ENCODE assay signal across 1 cellular context in the genomic region with DNA sequence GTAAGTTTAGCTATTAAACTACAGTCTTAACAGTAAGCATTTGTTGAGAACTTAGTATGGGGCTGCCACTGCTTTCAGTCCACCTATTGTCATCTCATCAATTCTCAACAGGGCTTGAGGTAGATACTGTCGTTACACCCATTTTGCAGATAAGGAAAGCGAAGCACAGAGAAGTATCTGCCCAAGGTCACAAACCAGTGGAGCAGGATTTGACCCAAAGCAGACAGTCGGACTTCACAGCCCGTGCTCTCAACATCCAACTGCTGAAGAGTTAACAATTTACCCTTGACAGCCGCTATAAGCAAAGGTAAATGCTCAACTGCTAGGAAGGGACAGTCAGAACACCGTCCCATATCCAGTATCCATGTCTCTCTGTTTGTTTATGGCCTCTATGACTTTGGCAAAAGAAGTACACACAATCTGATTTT.
A peak's percentile ranks its signal among the peaks of the same experiment; 100 is the strongest.
TF ChIP-seq lines count a peak whose summit lies in the region.

No MANE protein-coding gene starts in this region.

TF ChIP-seq in K562, 482 proteins besides CTCF, POLR2A, EP300 and RAD21 (continued from another document):
- TF ChIP-seq, protein P1, sequence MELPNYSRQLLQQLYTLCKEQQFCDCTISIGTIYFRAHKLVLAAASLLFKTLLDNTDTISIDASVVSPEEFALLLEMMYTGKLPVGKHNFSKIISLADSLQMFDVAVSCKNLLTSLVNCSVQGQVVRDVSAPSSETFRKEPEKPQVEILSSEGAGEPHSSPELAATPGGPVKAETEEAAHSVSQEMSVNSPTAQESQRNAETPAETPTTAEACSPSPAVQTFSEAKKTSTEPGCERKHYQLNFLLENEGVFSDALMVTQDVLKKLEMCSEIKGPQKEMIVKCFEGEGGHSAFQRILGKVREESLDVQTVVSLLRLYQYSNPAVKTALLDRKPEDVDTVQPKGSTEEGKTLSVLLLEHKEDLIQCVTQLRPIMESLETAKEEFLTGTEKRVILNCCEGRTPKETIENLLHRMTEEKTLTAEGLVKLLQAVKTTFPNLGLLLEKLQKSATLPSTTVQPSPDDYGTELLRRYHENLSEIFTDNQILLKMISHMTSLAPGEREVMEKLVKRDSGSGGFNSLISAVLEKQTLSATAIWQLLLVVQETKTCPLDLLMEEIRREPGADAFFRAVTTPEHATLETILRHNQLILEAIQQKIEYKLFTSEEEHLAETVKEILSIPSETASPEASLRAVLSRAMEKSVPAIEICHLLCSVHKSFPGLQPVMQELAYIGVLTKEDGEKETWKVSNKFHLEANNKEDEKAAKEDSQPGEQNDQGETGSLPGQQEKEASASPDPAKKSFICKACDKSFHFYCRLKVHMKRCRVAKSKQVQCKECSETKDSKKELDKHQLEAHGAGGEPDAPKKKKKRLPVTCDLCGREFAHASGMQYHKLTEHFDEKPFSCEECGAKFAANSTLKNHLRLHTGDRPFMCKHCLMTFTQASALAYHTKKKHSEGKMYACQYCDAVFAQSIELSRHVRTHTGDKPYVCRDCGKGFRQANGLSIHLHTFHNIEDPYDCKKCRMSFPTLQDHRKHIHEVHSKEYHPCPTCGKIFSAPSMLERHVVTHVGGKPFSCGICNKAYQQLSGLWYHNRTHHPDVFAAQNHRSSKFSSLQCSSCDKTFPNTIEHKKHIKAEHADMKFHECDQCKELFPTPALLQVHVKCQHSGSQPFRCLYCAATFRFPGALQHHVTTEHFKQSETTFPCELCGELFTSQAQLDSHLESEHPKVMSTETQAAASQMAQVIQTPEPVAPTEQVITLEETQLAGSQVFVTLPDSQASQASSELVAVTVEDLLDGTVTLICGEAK (IDR thresholded peaks at IDR 0.05): 0 out of 2 replicates have a peak, but pooled peaks have one; percentile 26
- TF ChIP-seq, protein P1 (CRISPR knock-in tag; IDR thresholded peaks at IDR 0.05): no peak
- TF ChIP-seq CBFA2T3 (IDR thresholded peaks at IDR 0.05) (0 out of 2 replicates have a peak, but pooled peaks have one; percentile 17), SOX6 (IDR thresholded peaks at IDR 0.05) (peak; percentile 26; the same call in 1 of the 2 replicates), ZNF316 (IDR thresholded peaks at IDR 0.05) (peak; percentile 25; the same call in 1 of the 2 replicates), RNF2 (IDR thresholded peaks at IDR 0.05) (no peak), ARNT (IDR thresholded peaks at IDR 0.05) (0 out of 4 replicates have a peak, but pooled peaks of 1 of the 2 experiments have one; percentile 19), ZNF431 (CRISPR knock-in tag; IDR thresholded peaks at IDR 0.05) (no peak), GTF2E2 (tag; IDR thresholded peaks at IDR 0.05) (peak; percentile 59; the same call in 1 of the 2 replicates), RBBP5 (IDR thresholded peaks at IDR 0.05; ENCODE audit: borderline replicate concordance, insufficient read depth, low read length, poor library complexity, severe bottlenecking) (peak; percentile 50), NCOA4 (IDR thresholded peaks at IDR 0.05; ENCODE audit: partially characterized antibody) (no peak), ARID1B (IDR thresholded peaks at IDR 0.05) (0 out of 2 replicates have a peak, but pooled peaks have one; percentile 29), RBM14 (IDR thresholded peaks at IDR 0.05; ENCODE audit: borderline replicate concordance, insufficient read depth, low read depth, low read length) (no peak), RBM25 (IDR thresholded peaks at IDR 0.05; ENCODE audit: low read depth, low read length, severe bottlenecking) (peak; percentile 81), KDM1A (IDR thresholded peaks at IDR 0.05) (peak; percentile 84 to 88), NBN (IDR thresholded peaks at IDR 0.05; ENCODE audit: low read depth) (peak; percentile 59; the same call in 1 of the 2 replicates), NFIC (IDR thresholded peaks at IDR 0.05) (peak; percentile 15; the same call in 1 of the 2 replicates), RCOR1 (IDR thresholded peaks at IDR 0.05; ENCODE audit: borderline replicate concordance in 1 of 2, low read depth in 2 of 2, low read length in 2 of 2) (peak in 1 of 2 experiments; percentile 80; a peak in 2 of 4 replicates)
- TF ChIP-seq, protein P2, sequence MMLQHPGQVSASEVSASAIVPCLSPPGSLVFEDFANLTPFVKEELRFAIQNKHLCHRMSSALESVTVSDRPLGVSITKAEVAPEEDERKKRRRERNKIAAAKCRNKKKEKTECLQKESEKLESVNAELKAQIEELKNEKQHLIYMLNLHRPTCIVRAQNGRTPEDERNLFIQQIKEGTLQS (IDR thresholded peaks at IDR 0.05): 0 out of 2 replicates have a peak, but pooled peaks have one; percentile 17
- TF ChIP-seq, protein P2 (CRISPR knock-in tag; conservative IDR thresholded peaks at IDR 0.05): no peak
- TF ChIP-seq, protein P3, sequence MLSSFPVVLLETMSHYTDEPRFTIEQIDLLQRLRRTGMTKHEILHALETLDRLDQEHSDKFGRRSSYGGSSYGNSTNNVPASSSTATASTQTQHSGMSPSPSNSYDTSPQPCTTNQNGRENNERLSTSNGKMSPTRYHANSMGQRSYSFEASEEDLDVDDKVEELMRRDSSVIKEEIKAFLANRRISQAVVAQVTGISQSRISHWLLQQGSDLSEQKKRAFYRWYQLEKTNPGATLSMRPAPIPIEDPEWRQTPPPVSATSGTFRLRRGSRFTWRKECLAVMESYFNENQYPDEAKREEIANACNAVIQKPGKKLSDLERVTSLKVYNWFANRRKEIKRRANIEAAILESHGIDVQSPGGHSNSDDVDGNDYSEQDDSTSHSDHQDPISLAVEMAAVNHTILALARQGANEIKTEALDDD (IDR thresholded peaks at IDR 0.05): no peak
